In genomic region chr9:130106860-130107848, GRCh38 we compare ENCODE assay signal across 8 cellular contexts. TPM values are rescaled to one million over a fixed set of nuclear protein-coding genes. Genes with fewer than 3 reads are reported as not detected.
DNase-seq lines count a peak whose midpoint lies in the region; ATAC-seq, FAIRE-seq and TF ChIP-seq lines count a peak whose summit lies in the region.

No MANE protein-coding gene starts in this region.

- ATAC-seq in GM18520 (IDR thresholded peaks at IDR 0.05; ENCODE audit: unreplicated experiment), result no peak

- no peaks in the 10 kb centered on the region for H3K9me3 ChIP-seq in neural cell (ENCODE audit: low read length)

- peak overlapping the region; percentile 28 for H3K4me3 Mint-ChIP-seq in activated T-helper 1 cell treated with anti-CD3 and anti-CD28 coated beads, Interleukin-12 subunit alpha, Interleukin-12 subunit beta, Interleukin-2, Interleukin-4 antibody, amounts not matched to agents 30 ng/mL and 10 ng/mL and 1 ng/mL, durations not matched to agents 14 hours and 24 hours and 36 hours
- H3K4me3 Mint-ChIP-seq in stimulated activated naive CD8-positive, alpha-beta T cell treated with anti-CD3 and anti-CD28 coated beads, Interleukin-15, Interleukin-2, amounts not matched to agents 100 ng/mL and 50 ng/mL, for 24 hours, result peak overlapping the region; percentile 60

- H3F3A ChIP-seq in neural cell (ENCODE audit: insufficient read depth, low read length, poor library complexity, severe bottlenecking), result no peaks in the 10 kb centered on the region

- peaks cover 30% of the 10 kb centered on the region for H3K4me1 Mint-ChIP-seq in activated T-helper 1 cell treated with anti-CD3 and anti-CD28 coated beads, Interleukin-12 subunit alpha, Interleukin-12 subunit beta, Interleukin-2, Interleukin-4 antibody, amounts not matched to agents 30 ng/mL and 10 ng/mL and 1 ng/mL, durations not matched to agents 14 hours and 24 hours and 36 hours (ENCODE audit: low read depth)
- peaks cover 46% of the 10 kb centered on the region for H3K4me1 Mint-ChIP-seq in stimulated activated naive CD8-positive, alpha-beta T cell treated with anti-CD3 and anti-CD28 coated beads, Interleukin-15, Interleukin-2, amounts not matched to agents 100 ng/mL and 50 ng/mL, for 24 hours (ENCODE audit: low read depth)

- H3K9ac ChIP-seq in neural cell (ENCODE audit: low read length), result no peak overlapping the region

- no peak overlapping the region for H2AFZ ChIP-seq in neural cell (ENCODE audit: low read depth, low read length)

- peak; percentile 52 for FAIRE-seq in RCC 7860 (lab: Jason Lieb, UNC)

- peaks cover 46% of the 10 kb centered on the region for H3K36me3 Mint-ChIP-seq in activated T-helper 1 cell treated with anti-CD3 and anti-CD28 coated beads, Interleukin-12 subunit alpha, Interleukin-12 subunit beta, Interleukin-2, Interleukin-4 antibody, amounts not matched to agents 30 ng/mL and 10 ng/mL and 1 ng/mL, durations not matched to agents 14 hours and 24 hours and 36 hours (ENCODE audit: low read depth)
- H3K36me3 Mint-ChIP-seq in stimulated activated naive CD8-positive, alpha-beta T cell treated with anti-CD3 and anti-CD28 coated beads, Interleukin-15, Interleukin-2, amounts not matched to agents 100 ng/mL and 50 ng/mL, for 24 hours (ENCODE audit: low read depth), result peaks cover 67% of the 10 kb centered on the region

- no peak overlapping the region for H3K27ac ChIP-seq in neural cell (ENCODE audit: low read length)

- H3K27ac Mint-ChIP-seq in activated T-helper 1 cell treated with anti-CD3 and anti-CD28 coated beads, Interleukin-12 subunit alpha, Interleukin-12 subunit beta, Interleukin-2, Interleukin-4 antibody, amounts not matched to agents 30 ng/mL and 10 ng/mL and 1 ng/mL, durations not matched to agents 14 hours and 24 hours and 36 hours, result peak overlapping the region; percentile 71
- H3K27ac Mint-ChIP-seq in stimulated activated naive CD8-positive, alpha-beta T cell treated with anti-CD3 and anti-CD28 coated beads, Interleukin-15, Interleukin-2, amounts not matched to agents 100 ng/mL and 50 ng/mL, for 24 hours, result peak overlapping the region; percentile 87

- no peak overlapping the region for H3K4me2 ChIP-seq in neural cell (ENCODE audit: low read length)

- intact Hi-C loops in activated T-helper 1 cell treated with anti-CD3 and anti-CD28 coated beads, Interleukin-12 subunit alpha, Interleukin-12 subunit beta, Interleukin-2, Interleukin-4 antibody, amounts not matched to agents 30 ng/mL and 10 ng/mL and 1 ng/mL, durations not matched to agents 14 hours and 24 hours and 36 hours (cut with micrococcal nuclease), result loop anchor here (1.0 to 5.0 kb wide), 4 partner anchors 21 to 575 kb away; no protein-coding TSS in a partner anchor

- no peak for TF ChIP-seq EP300 in neural cell (conservative IDR thresholded peaks at IDR 0.05; ENCODE audit: poor library complexity, severe bottlenecking)

- no peaks in the 10 kb centered on the region for H4K20me1 ChIP-seq in neural cell (ENCODE audit: insufficient read depth)

- H3K4me3 ChIP-seq in neural cell (ENCODE audit: low read length), result no peak overlapping the region

- H3K79me2 ChIP-seq in neural cell (replicated peaks; ENCODE audit: insufficient read depth, low read length), result no peaks in the 10 kb centered on the region

- peak; percentile 92 for TF ChIP-seq RAD21 in neural cell (conservative IDR thresholded peaks at IDR 0.05)

- TF ChIP-seq CTCF in neural cell (IDR thresholded peaks at IDR 0.05; ENCODE audit: poor library complexity, severe bottlenecking), result peak; percentile 92

- H3K9me2 ChIP-seq in neural cell (ENCODE audit: insufficient read depth, low read length), result no peaks in the 10 kb centered on the region

- no peaks in the 10 kb centered on the region for H3K27me3 Mint-ChIP-seq in activated T-helper 1 cell treated with anti-CD3 and anti-CD28 coated beads, Interleukin-12 subunit alpha, Interleukin-12 subunit beta, Interleukin-2, Interleukin-4 antibody, amounts not matched to agents 30 ng/mL and 10 ng/mL and 1 ng/mL, durations not matched to agents 14 hours and 24 hours and 36 hours (ENCODE audit: insufficient read depth)
- H3K27me3 Mint-ChIP-seq in stimulated activated naive CD8-positive, alpha-beta T cell treated with anti-CD3 and anti-CD28 coated beads, Interleukin-15, Interleukin-2, amounts not matched to agents 100 ng/mL and 50 ng/mL, for 24 hours, result no peaks in the 10 kb centered on the region

- H3K36me3 ChIP-seq in neural cell (ENCODE audit: insufficient read depth, low read length), result no peaks in the 10 kb centered on the region

- DNase-seq in DMS114 treated with DMSO at 0.1 percent for 48 hours (lab: John Stamatoyannopoulos, UW; ENCODE audit: unreplicated experiment), result peak; percentile 63
- peak; percentile 77 for DNase-seq in KBM-7
- DNase-seq in RCC 7860 (ENCODE audit: low spot score), result peak; percentile 61
- peak; percentile 64 for DNase-seq in activated T-helper 1 cell treated with anti-CD3 and anti-CD28 coated beads, Interleukin-12 subunit alpha, Interleukin-12 subunit beta, Interleukin-2, Interleukin-4 antibody, amounts not matched to agents 30 ng/mL and 10 ng/mL and 1 ng/mL, durations not matched to agents 14 hours and 24 hours and 36 hours (ENCODE audit: low spot score)
- DNase-seq in fibroblast of peridontal ligament (ENCODE audit: extremely low read depth), result peak; percentile 93

- in situ Hi-C loops in KBM-7 (cut with MboI; ENCODE audit: low pct_unique_long_range_greater_than_20kb, low sequenced_read_pairs), result no loop called here

- H3K27me3 ChIP-seq in neural cell (ENCODE audit: insufficient read depth, low read depth, low read length), result no peaks in the 10 kb centered on the region

- no peaks in the 10 kb centered on the region for H3K9me3 Mint-ChIP-seq in activated T-helper 1 cell treated with anti-CD3 and anti-CD28 coated beads, Interleukin-12 subunit alpha, Interleukin-12 subunit beta, Interleukin-2, Interleukin-4 antibody, amounts not matched to agents 30 ng/mL and 10 ng/mL and 1 ng/mL, durations not matched to agents 14 hours and 24 hours and 36 hours
- H3K9me3 Mint-ChIP-seq in stimulated activated naive CD8-positive, alpha-beta T cell treated with anti-CD3 and anti-CD28 coated beads, Interleukin-15, Interleukin-2, amounts not matched to agents 100 ng/mL and 50 ng/mL, for 24 hours, result no peaks in the 10 kb centered on the region

TF ChIP-seq in neural cell, 6 proteins besides CTCF, POLR2A, EP300 and RAD21:
- TF ChIP-seq TAF1 (IDR thresholded peaks at IDR 0.05; ENCODE audit: low read depth), result no peak
- peak; percentile 95 for TF ChIP-seq SMC3 (conservative IDR thresholded peaks at IDR 0.05; ENCODE audit: poor library complexity)
TF ChIP-seq in neural cell: peak in this region for 1.

RNA-seq across cellular contexts. Expression of gene GPR107, which starts 53.4 kb away (rescaled TPM):
- total RNA-seq in activated T-helper 1 cell treated with anti-CD3 and anti-CD28 coated beads, Interleukin-12 subunit alpha, Interleukin-12 subunit beta, Interleukin-2, Interleukin-4 antibody, amounts not matched to agents 30 ng/mL and 10 ng/mL and 1 ng/mL, durations not matched to agents 14 hours and 24 hours and 36 hours, result 23.1 and 24.9 TPM in 2 replicates
- polyA plus RNA-seq in neural cell, result 21.5 and 28.6 TPM in 2 replicates
- 44.9 and 50.6 TPM in 2 replicates for polyA minus RNA-seq in neural cell
